ENCODE assay signal across 8 cellular contexts in genomic region chr4:109559983-109560686, GRCh38. TPM values are rescaled to one million over a fixed set of nuclear protein-coding genes. Genes with fewer than 3 reads are reported as not detected.
DNase-seq lines count a peak whose midpoint lies in the region; ATAC-seq and TF ChIP-seq lines count a peak whose summit lies in the region.

Gene MCUB (plus strand): TSS chr4:109560246. CDS start chr4:109560338, 92 bp downstream.

- H3K4me3 ChIP-seq in AG10803 (ENCODE audit: low read length) = peak within 1 kb of the TSS; percentile 79

- ATAC-seq in GM19025 (IDR thresholded peaks at IDR 0.05; ENCODE audit: low read depth, unreplicated experiment) = peak; percentile 92
- ATAC-seq in HG03196 (IDR thresholded peaks at IDR 0.05; ENCODE audit: unreplicated experiment) = peak; percentile 92
- peak; percentile 95 for ATAC-seq in left lobe of liver

- peak; percentile 87 for DNase-seq in AG10803 (ENCODE audit: low read depth)
- peak; percentile 59 for DNase-seq in NCI-H510A treated with DMSO at 0.1 percent for 48 hours (lab: John Stamatoyannopoulos, UW)
- DNase-seq in activated CD4-positive, alpha-beta T cell treated with anti-CD3 and anti-CD28 coated beads for 48 hours = peak; percentile 94
- DNase-seq in dedifferentiated amniotic fluid mesenchymal stem cell (ENCODE audit: extremely low spot score) = peak; percentile 72
- DNase-seq in left lobe of liver (ENCODE audit: low spot score) = peak; percentile 71
- peak; percentile 87 for DNase-seq in stimulated activated CD4-positive, alpha-beta T cell treated with anti-CD3 and anti-CD28 coated beads, Interleukin-2, amount 100 ng/mL, for 4 hours (ENCODE audit: low read depth)

- no peak for TF ChIP-seq CTCF in AG10803 (conservative IDR thresholded peaks at IDR 0.05; ENCODE audit: low read length)

RNA-seq across cellular contexts. Expression of gene MCUB, which starts in this region (rescaled TPM):
- 1.8 TPM for total RNA-seq in left lobe of liver

Comparison
In these comparisons a context has a peak if more than half of its experiments do, and no peak if none do; other contexts are left out.
1. Peak in every context shown above with its lines: DNase-seq, ATAC-seq and H3K4me3 ChIP-seq.